Comparison of ENCODE assay signal across 16 cellular contexts in the genomic region with DNA sequence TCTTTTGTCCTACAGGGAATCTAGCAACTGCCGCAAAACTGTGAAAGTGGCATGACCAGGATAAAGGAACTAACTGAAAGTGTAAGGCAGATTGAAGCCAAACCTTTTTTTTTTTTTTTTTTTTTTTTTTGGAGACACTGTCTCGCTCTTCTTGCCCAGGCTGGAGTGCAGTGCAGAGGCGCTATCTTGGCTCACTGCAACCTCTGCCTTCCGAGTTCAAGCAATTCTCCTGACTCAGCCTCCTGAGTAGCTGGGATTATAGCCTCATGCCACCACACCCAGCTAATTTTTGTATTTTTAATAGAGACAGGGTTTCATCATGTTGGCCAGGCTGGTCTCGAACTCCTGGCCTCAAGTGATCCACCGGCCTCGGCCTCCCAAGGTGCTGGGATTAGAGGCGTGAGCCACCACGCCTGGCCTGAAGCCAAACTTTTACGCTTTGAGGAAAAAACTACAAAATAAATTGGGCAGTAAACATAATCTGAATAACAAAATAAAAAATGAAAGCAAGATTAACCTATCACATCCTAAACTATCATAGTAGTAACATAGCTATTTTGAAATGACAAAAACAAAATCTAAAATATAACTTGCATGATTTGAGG. TPM values are rescaled to one million over a fixed set of nuclear protein-coding genes. Genes with fewer than 3 reads are reported as not detected.
DNase-seq lines count a peak whose midpoint lies in the region; ATAC-seq and TF ChIP-seq lines count a peak whose summit lies in the region.
"Had no signal": no experiment of that assay in that cellular context is flagged by ENCODE, and none has a peak within 500 bp of the region (broad histone marks: within the 10 kb centered on the region; RNA-seq: fewer than 3 reads in every experiment).

No MANE protein-coding gene starts in this region.

- H3K27me3 ChIP-seq in lower lobe of right lung (ENCODE audit: low read depth) (no peaks in the 10 kb centered on the region), thyroid gland (no peaks in the 10 kb centered on the region), Peyer's patch (no peaks in the 10 kb centered on the region)

- H3K4me3 ChIP-seq in lower lobe of right lung (no peak overlapping the region), thyroid gland (replicated peaks in 1 of 3) (no peak overlapping the region), Peyer's patch (no peak overlapping the region)

- no peak overlapping the region for H3K4me3 Mint-ChIP-seq in activated CD4-positive, alpha-beta memory T cell treated with anti-CD3 and anti-CD28 coated beads, Interleukin-2, amount 10 ng/mL, durations not matched to agents 7 days and 5 days
- no peak overlapping the region for H3K4me3 Mint-ChIP-seq in activated CD4-positive, alpha-beta memory T cell treated with anti-CD3 and anti-CD28 coated beads for 36 hours
- H3K4me3 Mint-ChIP-seq in activated T-helper 2 cell treated with anti-CD3 and anti-CD28 coated beads, Interferon-gamma antibody, Interleukin-2, Interleukin-4, amounts not matched to agents 10 μg/mL and 5 μg/mL and 100 μg/mL, durations not matched to agents 14 hours and 24 hours and 36 hours (ENCODE audit: low read depth): no peak overlapping the region
- H3K4me3 Mint-ChIP-seq: T-helper 1 cell treated with Interleukin-12 subunit alpha and Interleukin-12 subunit beta and Interleukin-4 antibody, amounts not matched to agents 30 μg/mL and 1 μg/mL, for 36 hours had no signal

- no peak for ATAC-seq in lower lobe of right lung
- ATAC-seq: Panc1 had no signal

- H3K4me1 Mint-ChIP-seq in activated CD4-positive, alpha-beta memory T cell treated with anti-CD3 and anti-CD28 coated beads, Interleukin-2, amount 10 ng/mL, durations not matched to agents 7 days and 5 days: peaks cover 28% of the 10 kb centered on the region
- H3K4me1 Mint-ChIP-seq in activated CD4-positive, alpha-beta memory T cell treated with anti-CD3 and anti-CD28 coated beads for 36 hours (ENCODE audit: low read depth): peaks cover 19% of the 10 kb centered on the region
- peaks cover 24% of the 10 kb centered on the region for H3K4me1 Mint-ChIP-seq in activated T-helper 2 cell treated with anti-CD3 and anti-CD28 coated beads, Interferon-gamma antibody, Interleukin-2, Interleukin-4, amounts not matched to agents 10 μg/mL and 5 μg/mL and 100 μg/mL, durations not matched to agents 14 hours and 24 hours and 36 hours (ENCODE audit: low read depth)

- no peak for DNase-seq in activated CD4-positive, alpha-beta memory T cell treated with anti-CD3 and anti-CD28 coated beads, Interleukin-2, amount 10 ng/mL, durations not matched to agents 7 days and 5 days
- no peak for DNase-seq in activated CD4-positive, alpha-beta memory T cell treated with anti-CD3 and anti-CD28 coated beads for 36 hours
- DNase-seq in activated T-helper 2 cell treated with anti-CD3 and anti-CD28 coated beads, Interferon-gamma antibody, Interleukin-2, Interleukin-4, amounts not matched to agents 10 μg/mL and 5 μg/mL and 100 μg/mL, durations not matched to agents 14 hours and 24 hours and 36 hours (ENCODE audit: low spot score): no peak
- no peak for DNase-seq in lower lobe of right lung
- DNase-seq in thyroid gland: no peak
- DNase-seq in NOMO-1 treated with dmso at 0.1 percent for 144 hours (lab: John Stamatoyannopoulos, UW; ENCODE audit: unreplicated experiment): no peak
- no peak for DNase-seq in NCI-H1105 treated with DMSO at 0.1 percent for 48 hours (lab: John Stamatoyannopoulos, UW)
- DNase-seq in Peyer's patch: no peak
- DNase-seq: activated CD8-positive, alpha-beta memory T cell treated with anti-CD3 and anti-CD28 coated beads for 24 hours; activated naive CD4-positive, alpha-beta T cell; COR-L47; cortex of kidney; islet precursor cell; NCI-H1092 had no signal

- H3K27ac Mint-ChIP-seq in activated CD4-positive, alpha-beta memory T cell treated with anti-CD3 and anti-CD28 coated beads, Interleukin-2, amount 10 ng/mL, durations not matched to agents 7 days and 5 days: peak overlapping the region; percentile 67
- no peak overlapping the region for H3K27ac Mint-ChIP-seq in activated CD4-positive, alpha-beta memory T cell treated with anti-CD3 and anti-CD28 coated beads for 36 hours
- H3K27ac Mint-ChIP-seq in activated T-helper 2 cell treated with anti-CD3 and anti-CD28 coated beads, Interferon-gamma antibody, Interleukin-2, Interleukin-4, amounts not matched to agents 10 μg/mL and 5 μg/mL and 100 μg/mL, durations not matched to agents 14 hours and 24 hours and 36 hours: peak overlapping the region; percentile 46

- H3K36me3 Mint-ChIP-seq in activated CD4-positive, alpha-beta memory T cell treated with anti-CD3 and anti-CD28 coated beads, Interleukin-2, amount 10 ng/mL, durations not matched to agents 7 days and 5 days (ENCODE audit: low read depth): peaks cover 38% of the 10 kb centered on the region
- peaks cover 17% of the 10 kb centered on the region for H3K36me3 Mint-ChIP-seq in activated CD4-positive, alpha-beta memory T cell treated with anti-CD3 and anti-CD28 coated beads for 36 hours
- H3K36me3 Mint-ChIP-seq in activated T-helper 2 cell treated with anti-CD3 and anti-CD28 coated beads, Interferon-gamma antibody, Interleukin-2, Interleukin-4, amounts not matched to agents 10 μg/mL and 5 μg/mL and 100 μg/mL, durations not matched to agents 14 hours and 24 hours and 36 hours (ENCODE audit: low read depth): peaks cover 69% of the 10 kb centered on the region

- TF ChIP-seq POLR2A in thyroid gland (IDR thresholded peaks at IDR 0.05): no peak
- no peak for TF ChIP-seq POLR2A in Peyer's patch (IDR thresholded peaks at IDR 0.05)

- WGBS in thyroid gland, 2 donors: 92 to 95% methylated on average over 10 of the region's 10 CpGs

- peak overlapping the region; percentile 11 for H3K27ac ChIP-seq in lower lobe of right lung
- H3K27ac ChIP-seq in thyroid gland: peak overlapping the region in 2 of 3 donors; percentile 8 to 72
- peak overlapping the region in 2 of 4 donors; percentile 36 to 50 for H3K27ac ChIP-seq in Peyer's patch

- no peaks in the 10 kb centered on the region for H3K27me3 Mint-ChIP-seq in activated CD4-positive, alpha-beta memory T cell treated with anti-CD3 and anti-CD28 coated beads, Interleukin-2, amount 10 ng/mL, durations not matched to agents 7 days and 5 days
- no peaks in the 10 kb centered on the region for H3K27me3 Mint-ChIP-seq in activated CD4-positive, alpha-beta memory T cell treated with anti-CD3 and anti-CD28 coated beads for 36 hours
- no peaks in the 10 kb centered on the region for H3K27me3 Mint-ChIP-seq in activated T-helper 2 cell treated with anti-CD3 and anti-CD28 coated beads, Interferon-gamma antibody, Interleukin-2, Interleukin-4, amounts not matched to agents 10 μg/mL and 5 μg/mL and 100 μg/mL, durations not matched to agents 14 hours and 24 hours and 36 hours (ENCODE audit: low read depth)

- no peak for TF ChIP-seq CTCF in lower lobe of right lung (IDR thresholded peaks at IDR 0.05)
- TF ChIP-seq CTCF in thyroid gland (IDR thresholded peaks at IDR 0.05): no peak
- no peak for TF ChIP-seq CTCF in Peyer's patch (IDR thresholded peaks at IDR 0.05)

- CTCF ChIA-PET in activated CD4-positive, alpha-beta memory T cell treated with anti-CD3 and anti-CD28 coated beads, Interleukin-2, amount 10 ng/mL, durations not matched to agents 7 days and 5 days (lab: Charles Lee): interaction anchor here (0.7 kb wide), 2 partner anchors 209 to 696 kb away, joined by 5 read pairs; no protein-coding TSS in a partner anchor
- CTCF ChIA-PET in activated CD4-positive, alpha-beta memory T cell treated with anti-CD3 and anti-CD28 coated beads for 36 hours (lab: Charles Lee): no interaction called here

- H3K9me3 Mint-ChIP-seq in activated CD4-positive, alpha-beta memory T cell treated with anti-CD3 and anti-CD28 coated beads, Interleukin-2, amount 10 ng/mL, durations not matched to agents 7 days and 5 days: no peaks in the 10 kb centered on the region
- H3K9me3 Mint-ChIP-seq in activated CD4-positive, alpha-beta memory T cell treated with anti-CD3 and anti-CD28 coated beads for 36 hours: no peaks in the 10 kb centered on the region
- H3K9me3 Mint-ChIP-seq in activated T-helper 2 cell treated with anti-CD3 and anti-CD28 coated beads, Interferon-gamma antibody, Interleukin-2, Interleukin-4, amounts not matched to agents 10 μg/mL and 5 μg/mL and 100 μg/mL, durations not matched to agents 14 hours and 24 hours and 36 hours: no peaks in the 10 kb centered on the region
- H3K9me3 Mint-ChIP-seq: T-helper 1 cell treated with Interleukin-12 subunit alpha and Interleukin-12 subunit beta and Interleukin-4 antibody, amounts not matched to agents 30 μg/mL and 1 μg/mL, for 36 hours had no signal

- peaks cover 64% of the 10 kb centered on the region for H3K36me3 ChIP-seq in lower lobe of right lung
- peaks cover 13 to 18% of the 10 kb centered on the region in 2 donors for H3K36me3 ChIP-seq in thyroid gland
- H3K36me3 ChIP-seq in Peyer's patch: peaks cover 0 to 37% (median 0%) of the 10 kb centered on the region in 3 donors

- intact Hi-C loops in activated CD4-positive, alpha-beta memory T cell treated with anti-CD3 and anti-CD28 coated beads for 36 hours (cut with micrococcal nuclease): no loop called here
- intact Hi-C loops in activated T-helper 2 cell treated with anti-CD3 and anti-CD28 coated beads, Interferon-gamma antibody, Interleukin-2, Interleukin-4, amounts not matched to agents 10 μg/mL and 5 μg/mL and 100 μg/mL, durations not matched to agents 14 hours and 24 hours and 36 hours (cut with micrococcal nuclease): no loop called here
- intact Hi-C loops in lower lobe of right lung (cut with DNase I) (no loop called here), thyroid gland (cut with DNase I) (no loop called here)

- H3K9me3 ChIP-seq in lower lobe of right lung (no peaks in the 10 kb centered on the region), thyroid gland (no peaks in the 10 kb centered on the region), Peyer's patch (no peaks in the 10 kb centered on the region)

- POLR2A ChIA-PET in activated CD4-positive, alpha-beta memory T cell treated with anti-CD3 and anti-CD28 coated beads, Interleukin-2, amount 10 ng/mL, durations not matched to agents 7 days and 5 days (lab: Charles Lee): interaction anchor here (1.2 to 2.7 kb wide), 3 partner anchors 8 to 12 kb away, joined by 3 to 15 read pairs (median 5); a partner anchor contains a TSS
- POLR2A ChIA-PET in activated CD4-positive, alpha-beta memory T cell treated with anti-CD3 and anti-CD28 coated beads for 36 hours (lab: Charles Lee): no interaction called here

- H3K4me1 ChIP-seq in lower lobe of right lung (peaks cover 33% of the 10 kb centered on the region), thyroid gland (peaks cover 21 to 22% of the 10 kb centered on the region in 2 donors), Peyer's patch (peaks cover 0 to 12% (median 5%) of the 10 kb centered on the region in 4 donors)

RNA-seq across cellular contexts. Expression of a gene that starts 9.7 kb away (rescaled TPM):
- 100 to 1,000 TPM; 108 to 117 TPM for total RNA-seq in activated CD4-positive, alpha-beta memory T cell treated with anti-CD3 and anti-CD28 coated beads, Interleukin-2, amount 10 ng/mL, durations not matched to agents 7 days and 5 days
- 10 to 100 TPM; 75.7 to 79.2 TPM for total RNA-seq in activated CD4-positive, alpha-beta memory T cell treated with anti-CD3 and anti-CD28 coated beads for 36 hours
- 108 and 120 TPM in 2 replicates for total RNA-seq in activated T-helper 2 cell treated with anti-CD3 and anti-CD28 coated beads, Interferon-gamma antibody, Interleukin-2, Interleukin-4, amounts not matched to agents 10 μg/mL and 5 μg/mL and 100 μg/mL, durations not matched to agents 14 hours and 24 hours and 36 hours
- total RNA-seq in lower lobe of right lung (93.0 TPM), thyroid gland (100 to 1,000 TPM; 129 to 166 (median 151) TPM), Peyer's patch (100 to 1,000 TPM in 3 of 4 donors, 10 to 100 TPM in 1; 82.3 to 408 (median 130) TPM)
